In genomic region chr3:128935922-128936321, GRCh38 we compare ENCODE assay signal across 24 cellular contexts. TPM values are rescaled to one million over a fixed set of nuclear protein-coding genes. Genes with fewer than 3 reads are reported as not detected.
A peak's percentile ranks its signal among the peaks of the same experiment; 100 is the strongest.
DNase-seq lines count a peak whose midpoint lies in the region; ATAC-seq and TF ChIP-seq lines count a peak whose summit lies in the region.
"Had no signal": no experiment of that assay in that cellular context is flagged by ENCODE, and none has a peak within 500 bp of the region (broad histone marks: within the 10 kb centered on the region; RNA-seq: fewer than 3 reads in every experiment).

No MANE protein-coding gene starts in this region.

- peaks cover 41% of the 10 kb centered on the region for H3K27me3 Mint-ChIP-seq in osteocyte (ENCODE audit: unreplicated experiment)

- no peaks in the 10 kb centered on the region for H3K36me3 ChIP-seq in RWPE2 (ENCODE audit: low read depth)
- H3K36me3 ChIP-seq: Peyer's patch, SJCRH30 had no signal

- TF ChIP-seq CTCF in RWPE2 (IDR thresholded peaks at IDR 0.05; ENCODE audit: poor library complexity, severe bottlenecking) (no peak), osteocyte (IDR thresholded peaks at IDR 0.05) (no peak), foreskin fibroblast (IDR thresholded peaks at IDR 0.05; ENCODE audit: low read depth, low read length) (no peak)

- H3K27ac Mint-ChIP-seq in osteocyte (ENCODE audit: unreplicated experiment), result no peak overlapping the region
- H3K27ac Mint-ChIP-seq: B cell; CD8-positive, alpha-beta T cell had no signal

- H3K4me3 ChIP-seq in RWPE2 (ENCODE audit: severe bottlenecking) (no peak overlapping the region), foreskin fibroblast (ENCODE audit: low read depth in 1 of 2, low read length in 2 of 2) (no peak overlapping the region)
- H3K4me3 ChIP-seq: Peyer's patch, SJCRH30 had no signal

- no peaks in the 10 kb centered on the region for H3K9me3 Mint-ChIP-seq in osteocyte (ENCODE audit: unreplicated experiment)
- H3K9me3 Mint-ChIP-seq: CD8-positive, alpha-beta T cell had no signal

- peak; percentile 32; the same call in 2 of the 3 replicates for ATAC-seq in RWPE2 (ENCODE audit: low read depth)
- ATAC-seq in HG02870 (IDR thresholded peaks at IDR 0.05; ENCODE audit: unreplicated experiment), result no peak
- ATAC-seq in HG03095 (IDR thresholded peaks at IDR 0.05; ENCODE audit: unreplicated experiment), result no peak
- ATAC-seq: CD8-positive, alpha-beta T cell; HCT116 had no signal

- peaks cover 3% of the 10 kb centered on the region for H3K36me3 Mint-ChIP-seq in osteocyte (ENCODE audit: unreplicated experiment)
- H3K36me3 Mint-ChIP-seq: CD8-positive, alpha-beta T cell had no signal

- H3K9me3 ChIP-seq in RWPE2 (ENCODE audit: severe bottlenecking), result no peaks in the 10 kb centered on the region
- H3K9me3 ChIP-seq: Caco-2, Peyer's patch, SJCRH30 had no signal

- no peaks in the 10 kb centered on the region for H3K4me1 Mint-ChIP-seq in osteocyte (ENCODE audit: unreplicated experiment)
- H3K4me1 Mint-ChIP-seq: B cell had no signal

- no peaks in the 10 kb centered on the region for H3K27me3 ChIP-seq in RWPE2 (ENCODE audit: insufficient read depth, poor library complexity, severe bottlenecking)
- H3K27me3 ChIP-seq: Peyer's patch had no signal

- DNase-seq in activated CD8-positive, alpha-beta memory T cell treated with anti-CD3 and anti-CD28 coated beads for 24 hours, result peak; percentile 26
- no peak for DNase-seq in activated CD8-positive, alpha-beta memory T cell treated with anti-CD3 and anti-CD28 coated beads, Interleukin-2, amount 50 U/mL, for 4 hours
- no peak for DNase-seq in RWPE2 (ENCODE audit: low spot score)
- DNase-seq in activated CD8-positive, alpha-beta memory T cell treated with anti-CD3 and anti-CD28 coated beads, Interleukin-2, amount 50 U/mL, for 48 hours, result peak; percentile 35
- peak; percentile 51 for DNase-seq in osteocyte (ENCODE audit: extremely low spot score, unreplicated experiment)
- no peak for DNase-seq in foreskin fibroblast
- DNase-seq: Caco-2, DMS79 treated with DMSO at 0.1 percent for 48 hours, GF-D8, NCI-H1048, NCI-H1436, NCI-H2029, NCI-H2227 treated with DMSO at 0.1 percent for 48 hours, NCI-H526 treated with DMSO at 0.1 percent for 48 hours, OCI-M1, SJCRH30 had no signal

- no peak overlapping the region for H3K27ac ChIP-seq in RWPE2 (ENCODE audit: poor library complexity, severe bottlenecking)
- H3K27ac ChIP-seq: C4-2B, Peyer's patch, SJCRH30 had no signal

- no peak overlapping the region for H3K4me3 Mint-ChIP-seq in osteocyte (ENCODE audit: unreplicated experiment)
- H3K4me3 Mint-ChIP-seq: B cell; CD8-positive, alpha-beta T cell had no signal

- no peaks in the 10 kb centered on the region for H3K4me1 ChIP-seq in RWPE2 (ENCODE audit: insufficient read depth, poor library complexity, severe bottlenecking)
- H3K4me1 ChIP-seq: Caco-2, Peyer's patch, SJCRH30 had no signal

RNA-seq across cellular contexts. Expression of gene ACAD9, which starts 56.5 kb away (rescaled TPM):
- total RNA-seq in osteocyte, result 45.4 and 50.8 TPM in 2 replicates

RNA-seq across cellular contexts. Expression of gene CFAP92, which starts 58.0 kb away (rescaled TPM):
- 0.18 TPM in 1 of 2 replicates, not detected in the other for total RNA-seq in osteocyte
- total RNA-seq: A673, B cell had no signal

Comparison
In these comparisons a context has a peak if more than half of its experiments do, and no peak if none do; other contexts are left out.
1. DNase-seq: peak in activated CD8-positive, alpha-beta memory T cell treated with anti-CD3 and anti-CD28 coated beads for 24 hours (single experiment), activated CD8-positive, alpha-beta memory T cell treated with anti-CD3 and anti-CD28 coated beads, Interleukin-2, amount 50 U/mL, for 48 hours (single experiment) and osteocyte (single experiment); none in activated CD8-positive, alpha-beta memory T cell treated with anti-CD3 and anti-CD28 coated beads, Interleukin-2, amount 50 U/mL, for 4 hours (single experiment), RWPE2 (single experiment) and foreskin fibroblast (0 of 2).